ENCODE assay signal across 10 cellular contexts in the genomic region with DNA sequence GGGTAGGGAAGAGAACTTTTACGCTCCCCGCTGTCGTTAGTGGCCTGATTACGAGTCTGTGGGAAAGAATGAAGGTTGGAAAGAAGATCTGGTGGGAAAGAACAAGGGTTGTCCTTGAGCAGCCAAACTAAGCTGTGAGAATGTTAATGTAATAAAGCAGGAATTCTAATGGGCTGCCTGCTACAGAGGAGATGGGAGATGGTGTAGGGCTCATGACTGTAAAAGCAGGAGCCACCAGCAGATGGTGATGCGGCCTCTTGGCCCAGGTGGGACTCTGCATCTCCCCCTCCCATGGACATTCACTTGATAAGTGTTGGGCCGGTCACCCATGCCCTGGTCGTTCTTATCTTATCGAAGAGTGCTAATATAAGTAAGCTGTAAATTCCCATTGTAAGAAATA.
DNase-seq lines count a peak whose midpoint lies in the region; ATAC-seq and TF ChIP-seq lines count a peak whose summit lies in the region.
"Had no signal": no experiment of that assay in that cellular context is flagged by ENCODE, and none has a peak within 500 bp of the region (broad histone marks: within the 10 kb centered on the region; RNA-seq: fewer than 3 reads in every experiment).

No MANE protein-coding gene starts in this region.

- no peaks in the 10 kb centered on the region for H3K9me2 ChIP-seq in hepatocyte (replicated peaks; ENCODE audit: insufficient read depth)

- peak; percentile 50 for TF ChIP-seq CTCF in hepatocyte (IDR thresholded peaks at IDR 0.05; ENCODE audit: poor library complexity)
- peak in 1 of 4 experiments; percentile 31 for TF ChIP-seq CTCF in prostate gland (IDR thresholded peaks at IDR 0.05)
- TF ChIP-seq CTCF in RWPE1 (conservative IDR thresholded peaks at IDR 0.05; ENCODE audit: low read depth), result no peak

- H3K36me3 ChIP-seq in hepatocyte (replicated peaks; ENCODE audit: insufficient read depth, low read depth), result no peaks in the 10 kb centered on the region
- H3K36me3 ChIP-seq in prostate gland, result no peaks in the 10 kb centered on the region

- H3K27ac ChIP-seq in hepatocyte (peak overlapping the region; percentile 63), prostate gland (peak overlapping the region in 1 of 2 donors; percentile 64), RWPE1 (no peak overlapping the region)

- ATAC-seq in Right ventricle myocardium inferior (peak; percentile 58), SK-N-SH treated with all-trans-retinoic acid at 6 μM for 48 hours (peak; percentile 77), HG03432 (IDR thresholded peaks at IDR 0.05; ENCODE audit: unreplicated experiment) (no peak)
- ATAC-seq: stimulated activated naive CD8-positive, alpha-beta T cell treated with anti-CD3 and anti-CD28 coated beads, Interleukin-15, amount 100 ng/mL, for 72 hours had no signal

- no peaks in the 10 kb centered on the region for H3K27me3 ChIP-seq in hepatocyte
- H3K27me3 ChIP-seq in prostate gland (replicated peaks; ENCODE audit: insufficient read depth), result no peaks in the 10 kb centered on the region

- H4K20me1 ChIP-seq in hepatocyte (ENCODE audit: insufficient read depth, poor library complexity, severe bottlenecking), result no peaks in the 10 kb centered on the region

- POLR2A ChIA-PET in RWPE1 (lab: Yijun Ruan, JAX; ENCODE audit: low non-redundant PET), result no interaction called here

- peaks cover 91% of the 10 kb centered on the region for H3K79me2 ChIP-seq in hepatocyte

- no peak for TF ChIP-seq POLR2A in prostate gland (IDR thresholded peaks at IDR 0.05)

- CTCF ChIA-PET in RWPE1 (lab: Yijun Ruan, JAX), result no interaction called here

- peak overlapping the region; percentile 76 for H3K4me2 ChIP-seq in hepatocyte

- H3K4me1 ChIP-seq in hepatocyte (ENCODE audit: insufficient read depth), result peaks cover 28% of the 10 kb centered on the region
- H3K4me1 ChIP-seq in prostate gland (replicated peaks), result peaks cover 4% of the 10 kb centered on the region

- H3K4me3 ChIP-seq in hepatocyte (no peak overlapping the region), prostate gland (no peak overlapping the region)

- H3K9me3 ChIP-seq in hepatocyte (ENCODE audit: low read depth), result no peaks in the 10 kb centered on the region
- H3K9me3 ChIP-seq in prostate gland, result no peaks in the 10 kb centered on the region

- intact Hi-C loops in Right ventricle myocardium inferior (cut with DNase I), result loop anchor here (5.0 kb wide), 1 partner anchor 123 kb away; no protein-coding TSS in a partner anchor
- intact Hi-C loops in cardiac septum (cut with DNase I), result loop anchor here (5.0 kb wide), 2 partner anchors 38 to 128 kb away; no protein-coding TSS in a partner anchor
- intact Hi-C loops in prostate gland (cut with DNase I), result loop anchor here (5.0 kb wide), 1 partner anchor 128 kb away; no protein-coding TSS in a partner anchor

- H2AFZ ChIP-seq in hepatocyte, result no peak overlapping the region

- no peak for DNase-seq in Right ventricle myocardium inferior (ENCODE audit: missing footprints)
- no peak for DNase-seq in cardiac septum (ENCODE audit: low spot score)
- DNase-seq in hepatocyte (ENCODE audit: low spot score), result peak; percentile 73
- no peak for DNase-seq in stimulated activated CD4-positive, alpha-beta T cell treated with anti-CD3 and anti-CD28 coated beads, Interleukin-12 subunit alpha, Interleukin-12 subunit beta, amount 100 ng/mL, for 4 hours
- DNase-seq in prostate gland (ENCODE audit: low spot score), result no peak
- DNase-seq in RWPE1 (ENCODE audit: low spot score), result no peak
- DNase-seq: MV-4-11; stimulated activated naive CD8-positive, alpha-beta T cell treated with anti-CD3 and anti-CD28 coated beads, Interleukin-15, amount 100 ng/mL, for 72 hours had no signal

- WGBS in hepatocyte (ENCODE audit: low lambda C conversion rate, missing lambda C conversion rate), result 45% methylated on average over 8 of the region's 8 CpGs
- WGBS in prostate gland, result 64% methylated on average over 8 of the region's 8 CpGs

TF ChIP-seq in SK-N-SH treated with all-trans-retinoic acid at 6 μM for 48 hours, 23 proteins besides CTCF, POLR2A, EP300 and RAD21:
- TF ChIP-seq ZNF8 (CRISPR knock-in tag; IDR thresholded peaks at IDR 0.05), result no peak
- TF ChIP-seq GLIS3 (CRISPR knock-in tag; IDR thresholded peaks at IDR 0.05), result no peak
- no peak for TF ChIP-seq TCF4 (CRISPR knock-in tag; IDR thresholded peaks at IDR 0.05; ENCODE audit: borderline replicate concordance)
- TF ChIP-seq PPARA (CRISPR knock-in tag; IDR thresholded peaks at IDR 0.05; ENCODE audit: borderline replicate concordance), result no peak
- TF ChIP-seq TOX (CRISPR knock-in tag; IDR thresholded peaks at IDR 0.05; ENCODE audit: borderline replicate concordance), result no peak
- no peak for TF ChIP-seq ZNF70 (CRISPR knock-in tag; IDR thresholded peaks at IDR 0.05)
- no peak for TF ChIP-seq OSR1 (CRISPR knock-in tag; IDR thresholded peaks at IDR 0.05)
- no peak for TF ChIP-seq ZNF565 (CRISPR knock-in tag; conservative IDR thresholded peaks at IDR 0.05; ENCODE audit: low read depth)
- TF ChIP-seq, protein P1, sequence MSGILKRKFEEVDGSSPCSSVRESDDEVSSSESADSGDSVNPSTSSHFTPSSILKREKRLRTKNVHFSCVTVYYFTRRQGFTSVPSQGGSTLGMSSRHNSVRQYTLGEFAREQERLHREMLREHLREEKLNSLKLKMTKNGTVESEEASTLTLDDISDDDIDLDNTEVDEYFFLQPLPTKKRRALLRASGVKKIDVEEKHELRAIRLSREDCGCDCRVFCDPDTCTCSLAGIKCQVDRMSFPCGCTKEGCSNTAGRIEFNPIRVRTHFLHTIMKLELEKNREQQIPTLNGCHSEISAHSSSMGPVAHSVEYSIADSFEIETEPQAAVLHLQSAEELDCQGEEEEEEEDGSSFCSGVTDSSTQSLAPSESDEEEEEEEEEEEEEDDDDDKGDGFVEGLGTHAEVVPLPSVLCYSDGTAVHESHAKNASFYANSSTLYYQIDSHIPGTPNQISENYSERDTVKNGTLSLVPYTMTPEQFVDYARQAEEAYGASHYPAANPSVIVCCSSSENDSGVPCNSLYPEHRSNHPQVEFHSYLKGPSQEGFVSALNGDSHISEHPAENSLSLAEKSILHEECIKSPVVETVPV (CRISPR knock-in tag; IDR thresholded peaks at IDR 0.05), result no peak
- TF ChIP-seq CREB5 (CRISPR knock-in tag; IDR thresholded peaks at IDR 0.05; ENCODE audit: low read depth), result no peak
- no peak for TF ChIP-seq ZFP30 (CRISPR knock-in tag; IDR thresholded peaks at IDR 0.05)
- no peak for TF ChIP-seq ARNTL (CRISPR knock-in tag; IDR thresholded peaks at IDR 0.05; ENCODE audit: borderline replicate concordance, low read depth)
- TF ChIP-seq, protein P2, sequence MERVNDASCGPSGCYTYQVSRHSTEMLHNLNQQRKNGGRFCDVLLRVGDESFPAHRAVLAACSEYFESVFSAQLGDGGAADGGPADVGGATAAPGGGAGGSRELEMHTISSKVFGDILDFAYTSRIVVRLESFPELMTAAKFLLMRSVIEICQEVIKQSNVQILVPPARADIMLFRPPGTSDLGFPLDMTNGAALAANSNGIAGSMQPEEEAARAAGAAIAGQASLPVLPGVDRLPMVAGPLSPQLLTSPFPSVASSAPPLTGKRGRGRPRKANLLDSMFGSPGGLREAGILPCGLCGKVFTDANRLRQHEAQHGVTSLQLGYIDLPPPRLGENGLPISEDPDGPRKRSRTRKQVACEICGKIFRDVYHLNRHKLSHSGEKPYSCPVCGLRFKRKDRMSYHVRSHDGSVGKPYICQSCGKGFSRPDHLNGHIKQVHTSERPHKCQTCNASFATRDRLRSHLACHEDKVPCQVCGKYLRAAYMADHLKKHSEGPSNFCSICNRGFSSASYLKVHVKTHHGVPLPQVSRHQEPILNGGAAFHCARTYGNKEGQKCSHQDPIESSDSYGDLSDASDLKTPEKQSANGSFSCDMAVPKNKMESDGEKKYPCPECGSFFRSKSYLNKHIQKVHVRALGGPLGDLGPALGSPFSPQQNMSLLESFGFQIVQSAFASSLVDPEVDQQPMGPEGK (CRISPR knock-in tag; IDR thresholded peaks at IDR 0.05; ENCODE audit: borderline replicate concordance), result no peak
TF ChIP-seq in SK-N-SH treated with all-trans-retinoic acid at 6 μM for 48 hours: peak in this region for 0.
